Comparison of ENCODE assay signal across 8 cellular contexts in genomic region chrX:13658602-13659001, GRCh38. TPM values are rescaled to one million over a fixed set of nuclear protein-coding genes. Genes with fewer than 3 reads are reported as not detected.
A peak's percentile ranks its signal among the peaks of the same experiment; 100 is the strongest.
DNase-seq lines count a peak whose midpoint lies in the region; ATAC-seq and TF ChIP-seq lines count a peak whose summit lies in the region.

No MANE protein-coding gene starts in this region.

- H3K27ac ChIP-seq in right cardiac atrium (ENCODE audit: low read length) (no peak overlapping the region), left ventricle myocardium inferior (replicated peaks) (peak overlapping the region; percentile 66), sigmoid colon (peak overlapping the region; percentile 19 to 69 (median 61))

- no peak for TF ChIP-seq EP300 in sigmoid colon (IDR thresholded peaks at IDR 0.05)

- peak; percentile 70 for TF ChIP-seq CTCF in left ventricle myocardium inferior (IDR thresholded peaks at IDR 0.05; ENCODE audit: borderline replicate concordance)
- TF ChIP-seq CTCF in sigmoid colon (IDR thresholded peaks at IDR 0.05): peak; percentile 44 to 62 (median 56)

- DNase-seq in Right ventricle myocardium superior: no peak
- no peak for DNase-seq in right cardiac atrium
- DNase-seq in NCI-H146 treated with DMSO at 0.1 percent for 48 hours (lab: John Stamatoyannopoulos, UW; ENCODE audit: unreplicated experiment): peak; percentile 15
- DNase-seq in adipocyte (ENCODE audit: low read depth): peak; percentile 82
- DNase-seq in left ventricle myocardium inferior: no peak
- DNase-seq in sigmoid colon: no peak
- no peak for DNase-seq in stimulated activated naive CD8-positive, alpha-beta T cell treated with anti-CD3 and anti-CD28 coated beads, Interleukin-15, Interleukin-2, amounts not matched to agents 100 U/mL and 50 U/mL, for 24 hours

- H3K9ac ChIP-seq in adipocyte (ENCODE audit: low read length): peak overlapping the region; percentile 20

- H3K4me1 ChIP-seq in right cardiac atrium (ENCODE audit: control insufficient read depth, insufficient read depth, low read length) (no peaks in the 10 kb centered on the region), adipocyte (ENCODE audit: control insufficient read depth, insufficient read depth, low read length) (peaks cover 35% of the 10 kb centered on the region), left ventricle myocardium inferior (peaks cover 13% of the 10 kb centered on the region), sigmoid colon (peaks cover 0 to 40% (median 6%) of the 10 kb centered on the region in 4 donors)

- WGBS in right cardiac atrium: 13% methylated on average over 2 of the region's 2 CpGs
- 11 to 22% methylated on average over 2 of the region's 2 CpGs for WGBS in sigmoid colon, 2 donors

- TF ChIP-seq POLR2A in sigmoid colon (IDR thresholded peaks at IDR 0.05): no peak

- ATAC-seq in Right ventricle myocardium superior (ENCODE audit: poor library complexity) (peak; percentile 75), right cardiac atrium (no peak), GM19455 (IDR thresholded peaks at IDR 0.05; ENCODE audit: unreplicated experiment) (no peak)
- ATAC-seq in stimulated activated naive CD8-positive, alpha-beta T cell treated with anti-CD3 and anti-CD28 coated beads, Interleukin-15, Interleukin-2, amounts not matched to agents 100 U/mL and 50 U/mL, for 24 hours: no peak

- H3K4me3 ChIP-seq in right cardiac atrium (ENCODE audit: low read length) (no peak overlapping the region), adipocyte (ENCODE audit: low read length) (no peak overlapping the region), left ventricle myocardium inferior (no peak overlapping the region), sigmoid colon (no peak overlapping the region)

- no peaks in the 10 kb centered on the region for H3K27me3 ChIP-seq in right cardiac atrium (ENCODE audit: control insufficient read depth, insufficient read depth)
- no peaks in the 10 kb centered on the region for H3K27me3 ChIP-seq in adipocyte (replicated peaks; ENCODE audit: control insufficient read depth, insufficient read depth, low read length)
- H3K27me3 ChIP-seq in left ventricle myocardium inferior (ENCODE audit: low read depth): no peaks in the 10 kb centered on the region
- no peaks in the 10 kb centered on the region for H3K27me3 ChIP-seq in sigmoid colon

- intact Hi-C loops in Right ventricle myocardium superior (cut with DNase I) (loop anchor here (5.0 kb wide), 2 partner anchors 74 to 374 kb away; partner anchors contain the start of genes OFD1 and TRAPPC2), right cardiac atrium (cut with DNase I) (loop anchor here (5.0 to 10.0 kb wide), 5 partner anchors 76 to 376 kb away; partner anchors contain the start of genes OFD1 (in 1 of the 4) and TRAPPC2 (in 1 of the 4)), left ventricle myocardium inferior (cut with micrococcal nuclease) (loop anchor here (10.0 kb wide), 1 partner anchor 86 kb away; no protein-coding TSS in a partner anchor), sigmoid colon (cut with DNase I) (loop anchor here (2.0 to 10.0 kb wide), 7 partner anchors 34 to 864 kb away; partner anchors contain the start of genes OFD1, PRPS2, TMSB4X and TRAPPC2)

- peaks cover 7% of the 10 kb centered on the region for H3K36me3 ChIP-seq in adipocyte (ENCODE audit: control insufficient read depth, insufficient read depth, low read length, severe bottlenecking)
- peaks cover 16% of the 10 kb centered on the region for H3K36me3 ChIP-seq in left ventricle myocardium inferior
- no peaks in the 10 kb centered on the region for H3K36me3 ChIP-seq in sigmoid colon

- H3K9me3 ChIP-seq in right cardiac atrium (ENCODE audit: control insufficient read depth, low read length): no peaks in the 10 kb centered on the region
- no peaks in the 10 kb centered on the region for H3K9me3 ChIP-seq in adipocyte (ENCODE audit: control insufficient read depth, low read length)
- no peaks in the 10 kb centered on the region for H3K9me3 ChIP-seq in left ventricle myocardium inferior (replicated peaks)
- no peaks in the 10 kb centered on the region for H3K9me3 ChIP-seq in sigmoid colon

RNA-seq across cellular contexts. Expression of gene TCEANC, which starts 5.7 kb away (rescaled TPM):
- total RNA-seq in Right ventricle myocardium superior (7.3 TPM), right cardiac atrium (1 to 10 TPM; 4.0 to 6.7 (median 4.5) TPM), left ventricle myocardium inferior (7.9 TPM), sigmoid colon (1 to 10 TPM; 2.6 to 8.7 (median 6.2) TPM)
- polyA plus RNA-seq in right cardiac atrium (1.5 TPM), sigmoid colon (1 to 10 TPM; 1.2 to 2.0 (median 1.2) TPM)

RNA-seq across cellular contexts. Expression of gene RAB9A, which starts 30.3 kb away (rescaled TPM):
- 22.6 TPM for total RNA-seq in Right ventricle myocardium superior
- total RNA-seq in right cardiac atrium: 10 to 100 TPM; 18.5 to 20.6 (median 19.5) TPM
- polyA plus RNA-seq in right cardiac atrium: 19.4 TPM
- total RNA-seq in left ventricle myocardium inferior: 22.2 TPM
- total RNA-seq in sigmoid colon: 10 to 100 TPM; 11.8 to 28.6 (median 24.4) TPM
- polyA plus RNA-seq in sigmoid colon: 10 to 100 TPM; 31.6 to 73.5 (median 46.2) TPM

Comparison
In these comparisons a context has a peak if more than half of its experiments do, and no peak if none do; other contexts are left out.
1. DNase-seq: peak in NCI-H146 treated with DMSO at 0.1 percent for 48 hours (single experiment) and adipocyte (single experiment); none in Right ventricle myocardium superior (single experiment), right cardiac atrium (0 of 3), left ventricle myocardium inferior (single experiment), sigmoid colon (single experiment) and stimulated activated naive CD8-positive, alpha-beta T cell treated with anti-CD3 and anti-CD28 coated beads, Interleukin-15, Interleukin-2, amounts not matched to agents 100 U/mL and 50 U/mL, for 24 hours (single experiment).